In genomic region chr6:15376900-15377487, GRCh38 we compare ENCODE assay signal across 1 cellular context.
A peak's percentile ranks its signal among the peaks of the same experiment; 100 is the strongest.
TF ChIP-seq lines count a peak whose summit lies in the region.

No MANE protein-coding gene starts in this region.

TF ChIP-seq in K562, 482 proteins besides CTCF, POLR2A, EP300 and RAD21:
- TF ChIP-seq, protein P1, sequence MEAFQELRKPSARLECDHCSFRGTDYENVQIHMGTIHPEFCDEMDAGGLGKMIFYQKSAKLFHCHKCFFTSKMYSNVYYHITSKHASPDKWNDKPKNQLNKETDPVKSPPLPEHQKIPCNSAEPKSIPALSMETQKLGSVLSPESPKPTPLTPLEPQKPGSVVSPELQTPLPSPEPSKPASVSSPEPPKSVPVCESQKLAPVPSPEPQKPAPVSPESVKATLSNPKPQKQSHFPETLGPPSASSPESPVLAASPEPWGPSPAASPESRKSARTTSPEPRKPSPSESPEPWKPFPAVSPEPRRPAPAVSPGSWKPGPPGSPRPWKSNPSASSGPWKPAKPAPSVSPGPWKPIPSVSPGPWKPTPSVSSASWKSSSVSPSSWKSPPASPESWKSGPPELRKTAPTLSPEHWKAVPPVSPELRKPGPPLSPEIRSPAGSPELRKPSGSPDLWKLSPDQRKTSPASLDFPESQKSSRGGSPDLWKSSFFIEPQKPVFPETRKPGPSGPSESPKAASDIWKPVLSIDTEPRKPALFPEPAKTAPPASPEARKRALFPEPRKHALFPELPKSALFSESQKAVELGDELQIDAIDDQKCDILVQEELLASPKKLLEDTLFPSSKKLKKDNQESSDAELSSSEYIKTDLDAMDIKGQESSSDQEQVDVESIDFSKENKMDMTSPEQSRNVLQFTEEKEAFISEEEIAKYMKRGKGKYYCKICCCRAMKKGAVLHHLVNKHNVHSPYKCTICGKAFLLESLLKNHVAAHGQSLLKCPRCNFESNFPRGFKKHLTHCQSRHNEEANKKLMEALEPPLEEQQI (IDR thresholded peaks at IDR 0.05), result peak; percentile 79; the same call in 1 of the 2 replicates
- 0 out of 4 replicates have a peak, but pooled peaks of 1 of the 2 experiments have one; percentile 6 for TF ChIP-seq FOXA3 (CRISPR knock-in tag; conservative IDR thresholded peaks at IDR 0.05 in 1 of 2, IDR thresholded peaks at IDR 0.05 in 1 of 2)
- TF ChIP-seq NCOA6 (IDR thresholded peaks at IDR 0.05), result no peak
- TF ChIP-seq ARID1B (IDR thresholded peaks at IDR 0.05), result peak; percentile 80
- no peak for TF ChIP-seq HMGN3 (IDR thresholded peaks at IDR 0.05; ENCODE audit: borderline replicate concordance, extremely low read depth, insufficient read length, low read depth, low read length)
- peak; percentile 78 for TF ChIP-seq CBFA2T3 (IDR thresholded peaks at IDR 0.05)
- peak; percentile 82 for TF ChIP-seq MEIS2 (IDR thresholded peaks at IDR 0.05; ENCODE audit: partially characterized antibody)
- no peak for TF ChIP-seq ID3 (CRISPR knock-in tag; IDR thresholded peaks at IDR 0.05)
- 0 out of 2 replicates have a peak, but pooled peaks have one; percentile 40 for TF ChIP-seq ID3 (tag; IDR thresholded peaks at IDR 0.05)
- peak; percentile 34; the same call in 1 of the 2 replicates for TF ChIP-seq MTA2 (IDR thresholded peaks at IDR 0.05; ENCODE audit: low read depth)
- TF ChIP-seq KDM1A (IDR thresholded peaks at IDR 0.05), result peak; percentile 48 to 68; a peak in 3 of 4 replicates
- no peak for TF ChIP-seq MYBL2 (IDR thresholded peaks at IDR 0.05; ENCODE audit: low read depth)
- TF ChIP-seq MYBL2 (CRISPR knock-in tag; IDR thresholded peaks at IDR 0.05; ENCODE audit: borderline replicate concordance), result no peak
- no peak for TF ChIP-seq OTX1 (CRISPR knock-in tag; IDR thresholded peaks at IDR 0.05)
- TF ChIP-seq SOX6 (IDR thresholded peaks at IDR 0.05), result peak; percentile 33; the same call in 1 of the 2 replicates
- no peak for TF ChIP-seq HDAC3 (IDR thresholded peaks at IDR 0.05; ENCODE audit: borderline replicate concordance, partially characterized antibody)
- TF ChIP-seq RCOR1 (IDR thresholded peaks at IDR 0.05; ENCODE audit: borderline replicate concordance in 1 of 2, low read depth in 2 of 2, low read length in 2 of 2), result 0 out of 4 replicates have a peak, but pooled peaks of 1 of the 2 experiments have one; percentile 36
- TF ChIP-seq DPF2 (IDR thresholded peaks at IDR 0.05), result peak; percentile 48; the same call in 1 of the 2 replicates
- TF ChIP-seq NFIC (IDR thresholded peaks at IDR 0.05), result 0 out of 2 replicates have a peak, but pooled peaks have one; percentile 21
- no peak for TF ChIP-seq LARP7 (IDR thresholded peaks at IDR 0.05)
- peak; percentile 13; the same call in 1 of the 2 replicates for TF ChIP-seq ZNF316 (IDR thresholded peaks at IDR 0.05)
- no peak for TF ChIP-seq SMAD3 (CRISPR knock-in tag; conservative IDR thresholded peaks at IDR 0.05)
- peak; percentile 63 for TF ChIP-seq CC2D1A (IDR thresholded peaks at IDR 0.05)
- TF ChIP-seq FOXK2 (conservative IDR thresholded peaks at IDR 0.05 in 1 of 2, IDR thresholded peaks at IDR 0.05 in 1 of 2; ENCODE audit: low read depth in 2 of 2), result no peak
- TF ChIP-seq PKNOX1 (IDR thresholded peaks at IDR 0.05), result peak; percentile 78
- TF ChIP-seq NR3C1 (CRISPR knock-in tag; IDR thresholded peaks at IDR 0.05), result no peak
- peak in 1 of 2 experiments; percentile 56; a peak in 2 of 4 replicates for TF ChIP-seq TRIM24 (IDR thresholded peaks at IDR 0.05)
- peak; percentile 83 for TF ChIP-seq TCF3 (CRISPR knock-in tag; IDR thresholded peaks at IDR 0.05)
- no peak for TF ChIP-seq NCOA2 (IDR thresholded peaks at IDR 0.05; ENCODE audit: partially characterized antibody in 2 of 2)
- no peak for TF ChIP-seq MAFK (IDR thresholded peaks at IDR 0.05; ENCODE audit: low read length)
- no peak for TF ChIP-seq MCM3 (IDR thresholded peaks at IDR 0.05)
- peak; percentile 60; the same call in 1 of the 2 replicates for TF ChIP-seq SMARCA4 (IDR thresholded peaks at IDR 0.05)
- peak; percentile 57 for TF ChIP-seq CBFA2T2 (conservative IDR thresholded peaks at IDR 0.05)
- TF ChIP-seq SP1 (CRISPR knock-in tag; IDR thresholded peaks at IDR 0.05), result peak; percentile 14; the same call in 1 of the 2 replicates
- peak; percentile 63 for TF ChIP-seq TAL1 (IDR thresholded peaks at IDR 0.05)
- TF ChIP-seq, protein P2, sequence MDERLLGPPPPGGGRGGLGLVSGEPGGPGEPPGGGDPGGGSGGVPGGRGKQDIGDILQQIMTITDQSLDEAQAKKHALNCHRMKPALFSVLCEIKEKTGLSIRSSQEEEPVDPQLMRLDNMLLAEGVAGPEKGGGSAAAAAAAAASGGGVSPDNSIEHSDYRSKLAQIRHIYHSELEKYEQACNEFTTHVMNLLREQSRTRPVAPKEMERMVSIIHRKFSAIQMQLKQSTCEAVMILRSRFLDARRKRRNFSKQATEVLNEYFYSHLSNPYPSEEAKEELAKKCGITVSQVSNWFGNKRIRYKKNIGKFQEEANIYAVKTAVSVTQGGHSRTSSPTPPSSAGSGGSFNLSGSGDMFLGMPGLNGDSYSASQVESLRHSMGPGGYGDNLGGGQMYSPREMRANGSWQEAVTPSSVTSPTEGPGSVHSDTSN (CRISPR knock-in tag; IDR thresholded peaks at IDR 0.05; ENCODE audit: low read depth), result no peak
- TF ChIP-seq, protein P2 (tag; conservative IDR thresholded peaks at IDR 0.05; ENCODE audit: low read depth), result peak; percentile 39; the same call in 1 of the 2 replicates
- TF ChIP-seq TEAD4 (IDR thresholded peaks at IDR 0.05; ENCODE audit: low read length), result peak; percentile 68
- no peak for TF ChIP-seq TEAD4 (CRISPR knock-in tag; IDR thresholded peaks at IDR 0.05; ENCODE audit: borderline replicate concordance)
- TF ChIP-seq ZNF766 (CRISPR knock-in tag; conservative IDR thresholded peaks at IDR 0.05), result peak; percentile 99
- peak; percentile 60 for TF ChIP-seq NCOR1 (IDR thresholded peaks at IDR 0.05)
- peak; percentile 42; the same call in 1 of the 2 replicates for TF ChIP-seq KLF16 (IDR thresholded peaks at IDR 0.05)
- no peak for TF ChIP-seq PHF8 (IDR thresholded peaks at IDR 0.05; ENCODE audit: borderline replicate concordance, low read length)
- no peak for TF ChIP-seq TFAP4 (CRISPR knock-in tag; IDR thresholded peaks at IDR 0.05; ENCODE audit: borderline replicate concordance)
- TF ChIP-seq, protein P3, sequence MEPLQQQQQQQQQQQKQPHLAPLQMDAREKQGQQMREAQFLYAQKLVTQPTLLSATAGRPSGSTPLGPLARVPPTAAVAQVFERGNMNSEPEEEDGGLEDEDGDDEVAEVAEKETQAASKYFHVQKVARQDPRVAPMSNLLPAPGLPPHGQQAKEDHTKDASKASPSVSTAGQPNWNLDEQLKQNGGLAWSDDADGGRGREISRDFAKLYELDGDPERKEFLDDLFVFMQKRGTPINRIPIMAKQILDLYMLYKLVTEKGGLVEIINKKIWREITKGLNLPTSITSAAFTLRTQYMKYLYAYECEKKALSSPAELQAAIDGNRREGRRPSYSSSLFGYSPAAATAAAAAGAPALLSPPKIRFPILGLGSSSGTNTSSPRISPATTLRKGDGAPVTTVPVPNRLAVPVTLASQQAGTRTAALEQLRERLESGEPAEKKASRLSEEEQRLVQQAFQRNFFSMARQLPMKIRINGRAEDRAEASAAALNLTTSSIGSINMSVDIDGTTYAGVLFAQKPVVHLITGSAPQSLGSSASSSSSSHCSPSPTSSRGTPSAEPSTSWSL (CRISPR knock-in tag; IDR thresholded peaks at IDR 0.05; ENCODE audit: borderline replicate concordance), result no peak
- TF ChIP-seq C11orf30 (IDR thresholded peaks at IDR 0.05; ENCODE audit: low read depth), result 0 out of 2 replicates have a peak, but pooled peaks have one; percentile 33
